Comparison of ENCODE assay signal across 8 cellular contexts in the genomic region with DNA sequence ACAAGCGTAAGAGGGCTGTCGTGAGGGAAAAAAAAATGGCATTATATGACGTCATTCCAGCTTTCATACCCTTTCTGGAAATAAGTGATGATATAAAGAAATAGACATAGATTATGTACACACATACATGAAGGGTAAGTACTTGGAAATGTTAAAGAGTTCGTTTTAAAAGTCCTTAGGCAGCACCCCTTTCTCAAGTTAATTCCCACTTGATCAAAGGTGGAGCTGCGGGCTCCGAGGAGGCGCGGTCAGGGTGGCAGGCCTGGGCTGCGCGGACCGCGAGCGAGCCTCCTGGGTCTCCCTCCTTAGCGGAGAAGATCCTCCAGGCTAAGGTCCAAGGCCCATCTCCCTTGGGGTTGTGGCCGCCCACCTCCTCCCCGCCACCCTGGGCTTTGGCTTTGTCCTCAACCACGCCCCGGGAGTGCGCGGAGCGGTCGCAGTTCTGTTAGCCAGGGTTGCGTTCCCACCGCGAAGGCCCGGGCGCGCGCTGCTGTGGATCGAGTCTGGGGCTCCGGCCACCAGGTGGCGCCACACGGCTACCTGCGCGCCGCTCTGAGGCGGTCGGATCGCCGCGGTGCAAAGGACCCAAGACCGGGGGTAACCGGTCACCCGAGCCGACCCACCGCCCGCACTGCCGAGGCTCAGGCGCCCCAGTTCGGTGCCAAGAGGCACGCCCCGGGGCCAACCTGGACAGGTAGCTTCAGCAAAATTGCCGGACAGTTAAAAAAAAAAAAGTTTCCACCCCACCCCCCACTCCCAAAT.
DNase-seq lines count a peak whose midpoint lies in the region; ATAC-seq and TF ChIP-seq lines count a peak whose summit lies in the region.

No MANE protein-coding gene starts in this region.

- H3K36me3 Mint-ChIP-seq in effector memory CD8-positive, alpha-beta T cell (ENCODE audit: insufficient read depth), result no peaks in the 10 kb centered on the region
- no peaks in the 10 kb centered on the region for H3K36me3 Mint-ChIP-seq in mesothelial cell of epicardium

- peak; percentile 48 for ATAC-seq in HG03066 (IDR thresholded peaks at IDR 0.05; ENCODE audit: low read depth, unreplicated experiment)
- ATAC-seq in effector memory CD8-positive, alpha-beta T cell (replicated peaks), result peak; percentile 97

- H3K27me3 Mint-ChIP-seq in effector memory CD8-positive, alpha-beta T cell, result peaks cover 6 to 17% of the 10 kb centered on the region in 2 donors
- peaks cover 8% of the 10 kb centered on the region for H3K27me3 Mint-ChIP-seq in mesothelial cell of epicardium (ENCODE audit: low read depth)

- H3K4me1 Mint-ChIP-seq in effector memory CD8-positive, alpha-beta T cell (ENCODE audit: low read depth in 2 of 2), result peaks cover 4 to 6% of the 10 kb centered on the region in 2 donors
- peaks cover 35% of the 10 kb centered on the region for H3K4me1 Mint-ChIP-seq in mesothelial cell of epicardium

- peak overlapping the region; percentile 37 to 55 for H3K4me3 Mint-ChIP-seq in effector memory CD8-positive, alpha-beta T cell
- peak overlapping the region; percentile 59 for H3K4me3 Mint-ChIP-seq in mesothelial cell of epicardium

- H3K27ac Mint-ChIP-seq in effector memory CD8-positive, alpha-beta T cell, result peak overlapping the region in 1 of 2 donors; percentile 26
- H3K27ac Mint-ChIP-seq in mesothelial cell of epicardium, result peak overlapping the region; percentile 47

- peak; percentile 97 for TF ChIP-seq CTCF in mesothelial cell of epicardium (IDR thresholded peaks at IDR 0.05; ENCODE audit: unreplicated experiment)

- no peaks in the 10 kb centered on the region for H3K9me3 Mint-ChIP-seq in effector memory CD8-positive, alpha-beta T cell
- H3K9me3 Mint-ChIP-seq in mesothelial cell of epicardium, result no peaks in the 10 kb centered on the region

- DNase-seq in NCI-H82 (lab: John Stamatoyannopoulos, UW) (peak; percentile 80), NCI-H82 treated with DMSO at 0.1 percent for 48 hours (lab: John Stamatoyannopoulos, UW; ENCODE audit: unreplicated experiment) (no peak), NCI-H69 (lab: John Stamatoyannopoulos, UW) (peak; percentile 75), mesothelial cell of epicardium (ENCODE audit: low spot score in 2 of 2, unreplicated experiment in 2 of 2) (peak; percentile 77 to 90)
- DNase-seq in activated CD8-positive, alpha-beta memory T cell treated with anti-CD3 and anti-CD28 coated beads for 24 hours, result peak; percentile 93
- peak; percentile 74 to 78 (median 75) for DNase-seq in effector memory CD8-positive, alpha-beta T cell
- DNase-seq in stimulated activated CD8-positive, alpha-beta memory T cell treated with anti-CD3 and anti-CD28 coated beads, Interleukin-15, amount 100 ng/mL, for 24 hours (ENCODE audit: low read depth), result peak; percentile 81
